Comparison of ENCODE assay signal across 12 cellular contexts in genomic region chr11:19739872-19740271, GRCh38. TPM values are rescaled to one million over a fixed set of nuclear protein-coding genes. Genes with fewer than 3 reads are reported as not detected.
DNase-seq lines count a peak whose midpoint lies in the region; ATAC-seq and TF ChIP-seq lines count a peak whose summit lies in the region.
"Had no signal": no experiment of that assay in that cellular context is flagged by ENCODE, and none has a peak within 500 bp of the region (broad histone marks: within the 10 kb centered on the region; RNA-seq: fewer than 3 reads in every experiment).

No MANE protein-coding gene starts in this region.

- no peak for ATAC-seq in upper lobe of right lung

- H3K9me3 ChIP-seq in upper lobe of right lung: no peaks in the 10 kb centered on the region
- H3K9me3 ChIP-seq: breast epithelium had no signal

- H3K4me1 ChIP-seq in upper lobe of right lung: peaks cover 8% of the 10 kb centered on the region
- H3K4me1 ChIP-seq: breast epithelium had no signal

- peak; percentile 41 for TF ChIP-seq CTCF in foreskin fibroblast (IDR thresholded peaks at IDR 0.05; ENCODE audit: low read depth, low read length)
- no peak for TF ChIP-seq CTCF in upper lobe of right lung (IDR thresholded peaks at IDR 0.05)

- peak; percentile 41 for DNase-seq in EH (ENCODE audit: low read depth)
- peak; percentile 89 for DNase-seq in SK-MEL-5 (ENCODE audit: low read depth, low spot score)
- DNase-seq in foreskin fibroblast: peak in 1 of 2 donors; percentile 35
- peak in 9 of 10 donors; percentile 39 to 94 (median 56) for DNase-seq in posterior cingulate gyrus
- no peak for DNase-seq in upper lobe of right lung
- no peak for DNase-seq in OCI-M1 (lab: John Stamatoyannopoulos, UW)
- no peak for DNase-seq in activated naive CD4-positive, alpha-beta T cell treated with Interleukin-2 at 50 U/mL for 16 hours
- no peak for DNase-seq in SHP77 treated with DMSO at 0.1 percent for 48 hours (lab: John Stamatoyannopoulos, UW)
- DNase-seq: activated CD8-positive, alpha-beta memory T cell treated with anti-CD3 and anti-CD28 coated beads for 24 hours; Kasumi-1; RPMI8226 had no signal

- intact Hi-C loops in posterior cingulate gyrus (cut with DNase I) (loop anchor here (10.0 kb wide), 2 partner anchors 165 to 435 kb away; no protein-coding TSS in a partner anchor), upper lobe of right lung (cut with DNase I) (no loop called here)

- no peaks in the 10 kb centered on the region for H3K36me3 ChIP-seq in upper lobe of right lung
- H3K36me3 ChIP-seq: breast epithelium had no signal

- H3K4me3 ChIP-seq in foreskin fibroblast (ENCODE audit: low read depth in 1 of 2, low read length in 2 of 2) (no peak overlapping the region), upper lobe of right lung (no peak overlapping the region)
- H3K4me3 ChIP-seq: breast epithelium had no signal

- in situ Hi-C loops in SK-MEL-5 (cut with HindIII; ENCODE audit: low pct_unique_long_range_greater_than_20kb, low sequenced_read_pairs): no loop called here

- H3K27me3 ChIP-seq in upper lobe of right lung: no peaks in the 10 kb centered on the region
- H3K27me3 ChIP-seq: breast epithelium had no signal

- H3K27ac ChIP-seq in upper lobe of right lung: no peak overlapping the region
- H3K27ac ChIP-seq: breast epithelium had no signal

RNA-seq across cellular contexts. Expression of gene NAV2, which starts 27.2 kb away (rescaled TPM):
- 14.5 and 19.4 TPM in 2 replicates for total RNA-seq in SK-MEL-5 (2014; rRNA removed; shearing (Covaris generic))
- polyA plus RNA-seq in SK-MEL-5 (2015; cell fraction: cytosol; rRNA removed): 78.9 and 111 TPM in 2 replicates
- 96.9 and 138 TPM in 2 replicates for polyA plus RNA-seq in SK-MEL-5 (2015; cell fraction: nucleus; rRNA removed)
- total RNA-seq in upper lobe of right lung: 44.8 TPM

Comparison
In these comparisons a context has a peak if more than half of its experiments do, and no peak if none do; other contexts are left out.
1. DNase-seq: peak in EH (single experiment), SK-MEL-5 (single experiment) and posterior cingulate gyrus (9 of 10); none in upper lobe of right lung (single experiment), OCI-M1 (single experiment), activated naive CD4-positive, alpha-beta T cell treated with Interleukin-2 at 50 U/mL for 16 hours (single experiment) and SHP77 treated with DMSO at 0.1 percent for 48 hours (single experiment).